In the genomic region with DNA sequence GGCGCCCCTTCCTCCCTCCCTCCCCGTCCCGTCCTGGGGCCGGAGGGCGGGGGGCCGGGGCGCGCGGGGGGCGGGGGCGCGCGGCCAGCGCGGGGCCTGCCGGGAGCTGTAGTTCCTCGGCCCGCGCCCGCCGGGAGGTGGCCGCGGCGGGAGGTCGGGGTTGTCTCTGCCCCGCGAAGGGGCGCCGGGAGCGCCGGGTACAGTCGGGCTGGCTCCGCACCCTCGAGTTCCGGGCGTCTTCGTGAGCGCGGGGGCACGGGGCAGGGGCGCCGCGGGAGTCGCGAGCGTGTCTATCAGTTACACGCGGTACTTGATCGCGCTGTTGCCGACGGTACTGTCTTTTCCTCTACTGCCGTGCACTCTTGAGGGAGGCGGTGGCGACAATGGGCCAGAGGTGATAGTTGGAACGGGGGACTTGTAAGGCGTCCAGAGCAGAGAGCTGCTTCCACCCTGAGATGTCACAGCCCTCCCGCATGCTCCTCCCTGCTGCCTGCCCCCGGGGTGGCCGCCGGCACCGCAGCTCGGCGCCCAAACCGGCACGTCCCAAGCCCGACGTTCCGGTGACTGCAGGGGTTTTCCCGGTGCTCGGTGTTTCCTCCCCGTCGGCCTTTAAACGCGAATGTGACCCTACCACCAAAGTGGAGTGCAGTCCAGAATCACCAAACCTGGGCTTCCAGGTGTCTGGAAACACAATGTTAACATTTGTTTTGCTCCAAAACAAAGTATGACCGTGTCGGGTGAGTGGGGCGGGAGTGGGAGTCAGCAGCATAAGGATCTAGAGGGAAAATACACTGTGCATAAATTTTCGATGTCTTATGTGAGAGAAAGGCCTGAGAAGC, we compare ENCODE assay signal across 8 cellular contexts. TPM values are rescaled to one million over a fixed set of nuclear protein-coding genes. Genes with fewer than 3 reads are reported as not detected.
DNase-seq lines count a peak whose midpoint lies in the region; ATAC-seq, FAIRE-seq and TF ChIP-seq lines count a peak whose summit lies in the region.

PRKD3 (minus strand) TSS at position 48 of the 839 bp plus-strand sequence. CDS start 8,309 bp downstream, outside the sequence.

- H3K27me3 ChIP-seq in astrocyte (ENCODE audit: insufficient read depth, low read length) = no peaks in the 10 kb centered on the region

- in situ Hi-C loops in KBM-7 (cut with MboI; ENCODE audit: low pct_unique_long_range_greater_than_20kb, low sequenced_read_pairs) = no loop called here

- H3K36me3 Mint-ChIP-seq in T-helper 1 cell treated with Interleukin-12 subunit alpha and Interleukin-12 subunit beta and Interleukin-4 antibody, amounts not matched to agents 30 μg/mL and 1 μg/mL, for 36 hours (ENCODE audit: low read depth) = peaks cover 9% of the 10 kb centered on the region
- H3K36me3 Mint-ChIP-seq in astrocyte (ENCODE audit: low read depth, unreplicated experiment) = no peaks in the 10 kb centered on the region

- no peaks in the 10 kb centered on the region for H3K36me3 ChIP-seq in astrocyte (ENCODE audit: insufficient read depth, low read length)

- H3K79me2 ChIP-seq in astrocyte (ENCODE audit: insufficient read depth, low read length) = peaks cover 42% of the 10 kb centered on the region

- H3K4me2 ChIP-seq in astrocyte (ENCODE audit: low read length) = peak within 1 kb of the TSS; percentile 92

- no peaks in the 10 kb centered on the region for H3K9me3 Mint-ChIP-seq in T-helper 1 cell treated with Interleukin-12 subunit alpha and Interleukin-12 subunit beta and Interleukin-4 antibody, amounts not matched to agents 30 μg/mL and 1 μg/mL, for 36 hours
- no peaks in the 10 kb centered on the region for H3K9me3 Mint-ChIP-seq in astrocyte (ENCODE audit: unreplicated experiment)

- H2AFZ ChIP-seq in astrocyte (ENCODE audit: low read depth, low read length) = peak within 1 kb of the TSS; percentile 99

- H3K27ac ChIP-seq in astrocyte (ENCODE audit: low read depth, low read length) = peak within 1 kb of the TSS; percentile 75

- no peak for TF ChIP-seq CTCF in astrocyte (IDR thresholded peaks at IDR 0.05; ENCODE audit: insufficient read depth, low read depth, low read length)

- H3K27me3 Mint-ChIP-seq in T-helper 1 cell treated with Interleukin-12 subunit alpha and Interleukin-12 subunit beta and Interleukin-4 antibody, amounts not matched to agents 30 μg/mL and 1 μg/mL, for 36 hours (ENCODE audit: low read depth) = peaks cover 56% of the 10 kb centered on the region
- no peaks in the 10 kb centered on the region for H3K27me3 Mint-ChIP-seq in astrocyte (ENCODE audit: low read depth, unreplicated experiment)

- H3K9ac ChIP-seq in astrocyte (ENCODE audit: low read length) = peak within 1 kb of the TSS; percentile 90

- DNase-seq in GDM1 (lab: John Stamatoyannopoulos, UW) = peak; percentile 67
- peak; percentile 69 for DNase-seq in KBM-7
- DNase-seq in astrocyte (ENCODE audit: low read depth) = peak; percentile 38
- DNase-seq in hepatic stellate cell (ENCODE audit: low spot score) = peak; percentile 68
- DNase-seq in retina = peak; percentile 84
- no peak for DNase-seq in GOT3 (lab: John Stamatoyannopoulos, UW)

- peaks cover 22% of the 10 kb centered on the region for H4K20me1 ChIP-seq in astrocyte (ENCODE audit: insufficient read depth, low read length)

- peak within 1 kb of the TSS; percentile 96 for H3K4me3 Mint-ChIP-seq in T-helper 1 cell treated with Interleukin-12 subunit alpha and Interleukin-12 subunit beta and Interleukin-4 antibody, amounts not matched to agents 30 μg/mL and 1 μg/mL, for 36 hours
- peak within 1 kb of the TSS; percentile 99 for H3K4me3 Mint-ChIP-seq in astrocyte (ENCODE audit: unreplicated experiment)

- H3K4me1 ChIP-seq in astrocyte (ENCODE audit: insufficient read depth, low read length) = peaks cover 4% of the 10 kb centered on the region

- ATAC-seq in GM21723 (IDR thresholded peaks at IDR 0.05; ENCODE audit: unreplicated experiment) = peak; percentile 72

- H3K27ac Mint-ChIP-seq in T-helper 1 cell treated with Interleukin-12 subunit alpha and Interleukin-12 subunit beta and Interleukin-4 antibody, amounts not matched to agents 30 μg/mL and 1 μg/mL, for 36 hours = peak within 1 kb of the TSS; percentile 90
- H3K27ac Mint-ChIP-seq in astrocyte (ENCODE audit: unreplicated experiment) = peak within 1 kb of the TSS; percentile 97

- H3K9me3 ChIP-seq in astrocyte (ENCODE audit: insufficient read depth, low read depth, low read length) = no peaks in the 10 kb centered on the region

- H3K4me1 Mint-ChIP-seq in T-helper 1 cell treated with Interleukin-12 subunit alpha and Interleukin-12 subunit beta and Interleukin-4 antibody, amounts not matched to agents 30 μg/mL and 1 μg/mL, for 36 hours (ENCODE audit: low read depth) = peaks cover 28% of the 10 kb centered on the region
- peaks cover 22% of the 10 kb centered on the region for H3K4me1 Mint-ChIP-seq in astrocyte (ENCODE audit: low read depth, unreplicated experiment)

- FAIRE-seq in astrocyte (lab: Jason Lieb, UNC) = no peak

- H3K4me3 ChIP-seq in astrocyte (ENCODE audit: insufficient read depth, low read depth, low read length) = peak within 1 kb of the TSS; percentile 94

RNA-seq across cellular contexts. Expression of gene PRKD3, which starts in this region (rescaled TPM):
- 40.0 and 42.5 TPM in 2 replicates for total RNA-seq in astrocyte
